In genomic region chr6:113047148-113047547, GRCh38 we compare ENCODE assay signal across 23 cellular contexts.
A peak's percentile ranks its signal among the peaks of the same experiment; 100 is the strongest.
DNase-seq lines count a peak whose midpoint lies in the region; ATAC-seq and TF ChIP-seq lines count a peak whose summit lies in the region.
"Had no signal": no experiment of that assay in that cellular context is flagged by ENCODE, and none has a peak within 500 bp of the region (broad histone marks: within the 10 kb centered on the region; RNA-seq: fewer than 3 reads in every experiment).

No MANE protein-coding gene starts in this region.

- H3K9me3 ChIP-seq in SJCRH30 (replicated peaks) (peaks cover 5% of the 10 kb centered on the region; the same call in 1 of the 2 replicates), endodermal cell (ENCODE audit: control insufficient read depth, low read length) (no peaks in the 10 kb centered on the region)
- H3K9me3 ChIP-seq: Caco-2, sigmoid colon had no signal

- no peaks in the 10 kb centered on the region for H3K36me3 Mint-ChIP-seq in endodermal cell (ENCODE audit: low read depth)

- H3K4me3 ChIP-seq in ACC112 (ENCODE audit: low read depth, low read length) (no peak overlapping the region; the same call in 1 of the 2 replicates), SJCRH30 (no peak overlapping the region), foreskin fibroblast (ENCODE audit: low read depth in 1 of 2, low read length in 2 of 2) (no peak overlapping the region), endodermal cell (ENCODE audit: low read length) (no peak overlapping the region)
- H3K4me3 ChIP-seq: sigmoid colon, SK-N-MC had no signal

- H3K27me3 ChIP-seq in ACC112 (ENCODE audit: insufficient read depth, low read length), result no peaks in the 10 kb centered on the region
- H3K27me3 ChIP-seq in SJCRH30, result no peaks in the 10 kb centered on the region
- H3K27me3 ChIP-seq in endodermal cell (ENCODE audit: control insufficient read depth, insufficient read depth, low read length, poor library complexity, severe bottlenecking), result peaks cover 11% of the 10 kb centered on the region
- H3K27me3 ChIP-seq: sigmoid colon had no signal

- H3K4me3 Mint-ChIP-seq in endodermal cell, result no peak overlapping the region

- H3K9ac ChIP-seq in endodermal cell (ENCODE audit: extremely low read depth, low read length, poor library complexity, severe bottlenecking), result no peak overlapping the region

- peak overlapping the region; percentile 64 for H3K27ac ChIP-seq in ACC112 (ENCODE audit: low read depth, low read length)
- H3K27ac ChIP-seq in SJCRH30, result peak overlapping the region; percentile 9; the same call in 1 of the 2 replicates
- no peak overlapping the region for H3K27ac ChIP-seq in endodermal cell (ENCODE audit: low read depth, low read length)
- H3K27ac ChIP-seq: sigmoid colon, SK-N-MC had no signal

- H3K36me3 ChIP-seq in ACC112 (ENCODE audit: insufficient read depth, low read length) (no peaks in the 10 kb centered on the region), SJCRH30 (no peaks in the 10 kb centered on the region), endodermal cell (ENCODE audit: control insufficient read depth, insufficient read depth, low read length) (no peaks in the 10 kb centered on the region)
- H3K36me3 ChIP-seq: sigmoid colon had no signal

- peaks cover 3% of the 10 kb centered on the region for H3K9me3 Mint-ChIP-seq in endodermal cell
- H3K9me3 Mint-ChIP-seq: activated T-helper 2 cell treated with anti-CD3 and anti-CD28 coated beads, Interferon-gamma antibody, Interleukin-2, Interleukin-4, amounts not matched to agents 10 μg/mL and 5 μg/mL and 100 μg/mL, durations not matched to agents 14 hours and 24 hours and 36 hours had no signal

- peaks cover 39% of the 10 kb centered on the region for H3K4me1 Mint-ChIP-seq in endodermal cell

- 64% methylated on average over 1 of the region's 1 CpG; no CpG with 5 or more reads in 1 of the 2 experiments for WGBS in endodermal cell (ENCODE audit: insufficient coverage in 1 of 2, insufficient read length in 1 of 2), 2 experiments

- no peaks in the 10 kb centered on the region for H3K79me2 ChIP-seq in ACC112 (ENCODE audit: control insufficient read depth, insufficient read depth, low read length, unreplicated experiment)

- no peak for TF ChIP-seq CTCF in foreskin fibroblast (IDR thresholded peaks at IDR 0.05; ENCODE audit: low read depth, low read length)
- TF ChIP-seq CTCF in endodermal cell (conservative IDR thresholded peaks at IDR 0.05), result no peak

- no peak for ATAC-seq in HG02885 (IDR thresholded peaks at IDR 0.05; ENCODE audit: poor library complexity, unreplicated experiment)

- no peak overlapping the region for H3K27ac Mint-ChIP-seq in endodermal cell
- H3K27ac Mint-ChIP-seq: activated T-helper 2 cell treated with anti-CD3 and anti-CD28 coated beads, Interferon-gamma antibody, Interleukin-2, Interleukin-4, amounts not matched to agents 10 μg/mL and 5 μg/mL and 100 μg/mL, durations not matched to agents 14 hours and 24 hours and 36 hours had no signal

- DNase-seq in H4 (ENCODE audit: low spot score) (peak; percentile 17), SJCRH30 (peak; percentile 47 to 79), foreskin fibroblast (peak; percentile 65 to 79), endodermal cell (no peak), DMS 273 (lab: John Stamatoyannopoulos, UW; ENCODE audit: unreplicated experiment) (no peak), pons (ENCODE audit: low spot score) (no peak)
- DNase-seq: activated CD4-positive, alpha-beta T cell treated with anti-CD3 and anti-CD28 coated beads for 1 hour; AML-193; Caco-2; central memory CD4-positive, alpha-beta T cell; effector memory CD4-positive, alpha-beta T cell; GF-D8; GOT3; hypothalamus; Karpas-422; NCI-H1436 treated with DMSO at 0.1 percent for 48 hours; NCI-H524; OCI-M1; sigmoid colon had no signal

- H3K27me3 Mint-ChIP-seq in endodermal cell (ENCODE audit: insufficient read depth), result peaks cover 9% of the 10 kb centered on the region

- peaks cover 41% of the 10 kb centered on the region for H3K4me1 ChIP-seq in ACC112 (ENCODE audit: control insufficient read depth, insufficient read depth, low read length, unreplicated experiment)
- H3K4me1 ChIP-seq in SJCRH30, result peaks cover 27% of the 10 kb centered on the region
- peaks cover 9% of the 10 kb centered on the region for H3K4me1 ChIP-seq in endodermal cell (ENCODE audit: control insufficient read depth, insufficient read depth, low read length)
- H3K4me1 ChIP-seq: Caco-2, sigmoid colon had no signal

- no peak overlapping the region for H2AFZ ChIP-seq in ACC112 (ENCODE audit: low read length, unreplicated experiment)

Comparison
In these comparisons a context has a peak if more than half of its experiments do, and no peak if none do; other contexts are left out.
1. DNase-seq: peak in H4 (single experiment), SJCRH30 (2 of 2) and foreskin fibroblast (2 of 2); none in endodermal cell (single experiment), DMS 273 (single experiment) and pons (single experiment).